ENCODE assay signal across 8 cellular contexts in genomic region chr1:1574721-1575537, GRCh38. TPM values are rescaled to one million over a fixed set of nuclear protein-coding genes. Genes with fewer than 3 reads are reported as not detected.
DNase-seq lines count a peak whose midpoint lies in the region; ATAC-seq and TF ChIP-seq lines count a peak whose summit lies in the region.

TSS of gene SSU72 (minus strand) at chr1:1574863. CDS start at chr1:1574557, 306 bp downstream.

- peak within 1 kb of the TSS; percentile 82 for H3K4me3 ChIP-seq in DOHH2 (ENCODE audit: low read length)
- H3K4me3 ChIP-seq in GM23248 = peak within 1 kb of the TSS; percentile 97
- peak within 1 kb of the TSS; percentile 76 for H3K4me3 ChIP-seq in Karpas-422 (ENCODE audit: low read length)
- peak within 1 kb of the TSS; percentile 96 for H3K4me3 ChIP-seq in fibroblast of the aortic adventitia (ENCODE audit: low read depth, low read length)
- H3K4me3 ChIP-seq in neural cell (ENCODE audit: low read length) = peak within 1 kb of the TSS; percentile 100

- peak within 1 kb of the TSS; percentile 100 for H3K27ac Mint-ChIP-seq in stimulated activated naive CD8-positive, alpha-beta T cell treated with anti-CD3 and anti-CD28 coated beads, Interleukin-15, amount 100 ng/mL, for 72 hours

- peak within 1 kb of the TSS; percentile 98 to 99 for H3K4me3 Mint-ChIP-seq in stimulated activated naive CD8-positive, alpha-beta T cell treated with anti-CD3 and anti-CD28 coated beads, Interleukin-15, amount 100 ng/mL, for 72 hours

- H3K27me3 Mint-ChIP-seq in stimulated activated naive CD8-positive, alpha-beta T cell treated with anti-CD3 and anti-CD28 coated beads, Interleukin-15, amount 100 ng/mL, for 72 hours = no peaks in the 10 kb centered on the region

- H4K20me1 ChIP-seq in DOHH2 (ENCODE audit: control insufficient read depth, insufficient read depth, low read depth, low read length) (peaks cover 10% of the 10 kb centered on the region; the same call in 1 of the 2 replicates), GM23248 (ENCODE audit: insufficient read depth) (peaks cover 7% of the 10 kb centered on the region; the same call in 1 of the 2 replicates), Karpas-422 (ENCODE audit: insufficient read depth, low read depth, low read length) (peaks cover 12% of the 10 kb centered on the region; the same call in 1 of the 2 replicates), neural cell (ENCODE audit: insufficient read depth) (peaks cover 1% of the 10 kb centered on the region)

- no peaks in the 10 kb centered on the region for H3K9me3 Mint-ChIP-seq in stimulated activated naive CD8-positive, alpha-beta T cell treated with anti-CD3 and anti-CD28 coated beads, Interleukin-15, amount 100 ng/mL, for 72 hours

- H3F3A ChIP-seq in DOHH2 (ENCODE audit: control insufficient read depth, insufficient read depth) (0 out of 2 replicates have a peak, but pooled peaks cover under 1% of the 10 kb centered on the region), GM23248 (ENCODE audit: insufficient read depth) (peaks cover 19% of the 10 kb centered on the region; the same call in 1 of the 2 replicates), neural cell (ENCODE audit: insufficient read depth, low read length, poor library complexity, severe bottlenecking) (no peaks in the 10 kb centered on the region)

- H3K4me1 ChIP-seq in DOHH2 (ENCODE audit: control insufficient read depth, low read length) = peaks cover 21% of the 10 kb centered on the region
- peaks cover 24% of the 10 kb centered on the region for H3K4me1 ChIP-seq in GM23248 (ENCODE audit: insufficient read depth)
- H3K4me1 ChIP-seq in Karpas-422 (ENCODE audit: low read length) = peaks cover 16% of the 10 kb centered on the region

- peak; percentile 87 for TF ChIP-seq EP300 in neural cell (conservative IDR thresholded peaks at IDR 0.05; ENCODE audit: poor library complexity, severe bottlenecking)

- H3K9me2 ChIP-seq in DOHH2 (replicated peaks; ENCODE audit: control insufficient read depth, low read length) (no peaks in the 10 kb centered on the region), GM23248 (ENCODE audit: insufficient read depth) (no peaks in the 10 kb centered on the region), Karpas-422 (replicated peaks; ENCODE audit: insufficient read depth, low read length) (no peaks in the 10 kb centered on the region), neural cell (ENCODE audit: insufficient read depth, low read length) (no peaks in the 10 kb centered on the region)

- peak; percentile 96 for ATAC-seq in stimulated activated naive CD8-positive, alpha-beta T cell treated with anti-CD3 and anti-CD28 coated beads, Interleukin-15, amount 100 ng/mL, for 72 hours

- POLR2A ChIA-PET in RWPE1 (lab: Yijun Ruan, JAX; ENCODE audit: low non-redundant PET) = interaction anchor here (0.6 kb wide), 1 partner anchor 187 kb away, joined by 3 read pairs; no protein-coding TSS in a partner anchor

- peak; percentile 35 for TF ChIP-seq RAD21 in neural cell (conservative IDR thresholded peaks at IDR 0.05)

- H3K27me3 ChIP-seq in DOHH2 (ENCODE audit: control insufficient read depth, low read length) (no peaks in the 10 kb centered on the region), GM23248 (replicated peaks; ENCODE audit: insufficient read depth) (no peaks in the 10 kb centered on the region), Karpas-422 (ENCODE audit: low read length) (no peaks in the 10 kb centered on the region), neural cell (ENCODE audit: insufficient read depth, low read depth, low read length) (no peaks in the 10 kb centered on the region)

- H3K4me2 ChIP-seq in DOHH2 (ENCODE audit: low read length) (peak within 1 kb of the TSS; percentile 90), GM23248 (ENCODE audit: unreplicated experiment) (peak within 1 kb of the TSS; percentile 99), Karpas-422 (ENCODE audit: low read depth, low read length, poor library complexity, severe bottlenecking) (peak within 1 kb of the TSS; percentile 90), neural cell (ENCODE audit: low read length) (peak within 1 kb of the TSS; percentile 91)

- 0 to 1% methylated on average over 69 to 75 of the region's 87 CpGs for WGBS in GM23248 (ENCODE audit: low coverage in 1 of 2, low lambda C conversion rate in 2 of 2, missing lambda C conversion rate in 2 of 2), 2 experiments

- peaks cover 42% of the 10 kb centered on the region for H3K4me1 Mint-ChIP-seq in stimulated activated naive CD8-positive, alpha-beta T cell treated with anti-CD3 and anti-CD28 coated beads, Interleukin-15, amount 100 ng/mL, for 72 hours

- peak; percentile 97 for DNase-seq in GM23248
- DNase-seq in Karpas-422 = peak; percentile 97
- DNase-seq in RWPE1 (ENCODE audit: low spot score) = peak; percentile 91
- DNase-seq in activated T-helper 9 cell treated with anti-CD3 and anti-CD28 coated beads, Interleukin-2, amount 50 U/mL, for 16 hours (ENCODE audit: low read depth) = peak; percentile 89
- DNase-seq in fibroblast of the aortic adventitia (ENCODE audit: low read depth) = peak; percentile 90
- DNase-seq in stimulated activated naive CD8-positive, alpha-beta T cell treated with anti-CD3 and anti-CD28 coated beads, Interleukin-15, amount 100 ng/mL, for 72 hours = peak; percentile 92 to 93

- CTCF ChIA-PET in RWPE1 (lab: Yijun Ruan, JAX) = interaction anchor here (1.1 kb wide), 1 partner anchor 23 kb away, joined by 3 read pairs; no protein-coding TSS in a partner anchor

- peaks cover 30% of the 10 kb centered on the region for H3K36me3 ChIP-seq in DOHH2 (ENCODE audit: control insufficient read depth, low read length)
- H3K36me3 ChIP-seq in GM23248 (ENCODE audit: low read depth) = peaks cover 8% of the 10 kb centered on the region; the same call in 1 of the 2 replicates
- peaks cover 4% of the 10 kb centered on the region; the same call in 1 of the 2 replicates for H3K36me3 ChIP-seq in Karpas-422 (ENCODE audit: insufficient read depth, low read length)
- no peaks in the 10 kb centered on the region for H3K36me3 ChIP-seq in neural cell (ENCODE audit: insufficient read depth, low read length)

- H2AFZ ChIP-seq in GM23248 (peak within 1 kb of the TSS; percentile 96), Karpas-422 (ENCODE audit: low read length) (peak within 1 kb of the TSS; percentile 77), neural cell (ENCODE audit: low read depth, low read length) (peak within 1 kb of the TSS; percentile 88)

- in situ Hi-C loops in GM23248 (cut with MboI) = no loop called here

- peaks cover 61% of the 10 kb centered on the region for H3K79me2 ChIP-seq in DOHH2 (ENCODE audit: control insufficient read depth, low read length)
- H3K79me2 ChIP-seq in GM23248 (ENCODE audit: insufficient read depth) = peaks cover 45% of the 10 kb centered on the region
- H3K79me2 ChIP-seq in Karpas-422 (ENCODE audit: low read length) = peaks cover 42% of the 10 kb centered on the region
- peaks cover 30% of the 10 kb centered on the region for H3K79me2 ChIP-seq in neural cell (replicated peaks; ENCODE audit: insufficient read depth, low read length)

- TF ChIP-seq CTCF in DOHH2 (IDR thresholded peaks at IDR 0.05; ENCODE audit: low read depth, low read length, poor library complexity, severe bottlenecking) (no peak), RWPE1 (conservative IDR thresholded peaks at IDR 0.05; ENCODE audit: low read depth) (no peak), fibroblast of the aortic adventitia (IDR thresholded peaks at IDR 0.05; ENCODE audit: insufficient read depth, low read length) (no peak), neural cell (IDR thresholded peaks at IDR 0.05; ENCODE audit: poor library complexity, severe bottlenecking) (no peak)

- H3K9ac ChIP-seq in GM23248 (peak within 1 kb of the TSS; percentile 100), Karpas-422 (ENCODE audit: low read length) (peak within 1 kb of the TSS; percentile 97), neural cell (ENCODE audit: low read length) (peak within 1 kb of the TSS; percentile 93)

- no peaks in the 10 kb centered on the region for H3K9me3 ChIP-seq in DOHH2 (ENCODE audit: control insufficient read depth, insufficient read depth, low read length)
- no peaks in the 10 kb centered on the region for H3K9me3 ChIP-seq in GM23248 (ENCODE audit: low read depth)
- no peaks in the 10 kb centered on the region for H3K9me3 ChIP-seq in Karpas-422 (ENCODE audit: low read length)
- no peaks in the 10 kb centered on the region for H3K9me3 ChIP-seq in neural cell (ENCODE audit: low read length)

- H3K27ac ChIP-seq in DOHH2 (ENCODE audit: low read depth, low read length) (peak within 1 kb of the TSS; percentile 46), GM23248 (peak within 1 kb of the TSS; percentile 100), Karpas-422 (ENCODE audit: low read length) (peak within 1 kb of the TSS; percentile 32; the same call in 1 of the 2 replicates), RWPE1 (peak within 1 kb of the TSS; percentile 94), neural cell (ENCODE audit: low read length) (peak within 1 kb of the TSS; percentile 90)

RNA-seq across cellular contexts. Expression of gene SSU72, which starts in this region (rescaled TPM):
- 60.8 and 69.2 TPM in 2 replicates for total RNA-seq in GM23248 (2014; rRNA removed; shearing (Covaris generic))
- 195 and 204 TPM in 2 replicates for polyA plus RNA-seq in GM23248 (2016; fragmentation: Nextera tagmentation; extraction: Ambion mirVana)
- total RNA-seq in Karpas-422 (2014; rRNA removed; shearing (Covaris generic); ENCODE audit: low replicate concordance) = 70.9 and 80.6 TPM in 2 replicates
- total RNA-seq in fibroblast of the aortic adventitia (ENCODE audit: low replicate concordance) = 42.8 and 78.2 TPM in 2 replicates
- polyA plus RNA-seq in neural cell = 56.2 and 66.3 TPM in 2 replicates
- polyA minus RNA-seq in neural cell = 46.0 and 47.7 TPM in 2 replicates

Comparison
In these comparisons a context has a peak if more than half of its experiments do, and no peak if none do; other contexts are left out.
1. Peak in every context shown above with its lines: DNase-seq, ATAC-seq, H3K4me3 ChIP-seq and H3K27ac ChIP-seq.
2. H3K27ac ChIP-seq: peak in every context shown above with its lines; median percentile 100 in GM23248; 94 in RWPE1; 90 in neural cell; 46 in DOHH2; 32 in Karpas-422.